8 cellular contexts compared by ENCODE assay signal in genomic region chr16:74775255-74775654, GRCh38. TPM values are rescaled to one million over a fixed set of nuclear protein-coding genes. Genes with fewer than 3 reads are reported as not detected.
A peak's percentile ranks its signal among the peaks of the same experiment; 100 is the strongest.
DNase-seq lines count a peak whose midpoint lies in the region; ATAC-seq and TF ChIP-seq lines count a peak whose summit lies in the region.

No MANE protein-coding gene starts in this region.

- no peaks in the 10 kb centered on the region for H3K9me3 Mint-ChIP-seq in natural killer cell

- H3K27me3 ChIP-seq in HUES64 (ENCODE audit: insufficient read depth, low read length) (peaks cover 38% of the 10 kb centered on the region), tibial artery (peaks cover 0 to 45% of the 10 kb centered on the region in 2 donors)

- no peaks in the 10 kb centered on the region for H3K9me3 ChIP-seq in HUES64 (ENCODE audit: insufficient read depth, low read depth, low read length)
- H3K9me3 ChIP-seq in tibial artery: no peaks in the 10 kb centered on the region

- no peak for DNase-seq in caudate nucleus (lab: John Stamatoyannopoulos, UW)
- DNase-seq in natural killer cell: no peak
- no peak for DNase-seq in DMS 273 (lab: John Stamatoyannopoulos, UW; ENCODE audit: unreplicated experiment)
- no peak for DNase-seq in tibial artery

- no peaks in the 10 kb centered on the region for H3K4me1 ChIP-seq in HUES64 (ENCODE audit: insufficient read depth, low read length)
- peaks cover 0 to 16% (median 11%) of the 10 kb centered on the region in 4 donors for H3K4me1 ChIP-seq in tibial artery

- H3K4me1 Mint-ChIP-seq in natural killer cell: peaks cover 15% of the 10 kb centered on the region in 2 donors

- no peak overlapping the region for H3K9ac ChIP-seq in HUES64 (ENCODE audit: low read depth, low read length)

- ATAC-seq in natural killer cell (no peak), GM19395 (IDR thresholded peaks at IDR 0.05; ENCODE audit: unreplicated experiment) (no peak), GM19324 (IDR thresholded peaks at IDR 0.05; ENCODE audit: low FRiP score, unreplicated experiment) (no peak)

- H3K27ac Mint-ChIP-seq in natural killer cell: no peak overlapping the region

- H3K36me3 Mint-ChIP-seq in natural killer cell: no peaks in the 10 kb centered on the region

- TF ChIP-seq CTCF in C4-2B (conservative IDR thresholded peaks at IDR 0.05) (no peak), natural killer cell (IDR thresholded peaks at IDR 0.05) (no peak), tibial artery (IDR thresholded peaks at IDR 0.05) (no peak)

- H3K36me3 ChIP-seq in HUES64 (ENCODE audit: insufficient read depth, low read length): no peaks in the 10 kb centered on the region
- no peaks in the 10 kb centered on the region for H3K36me3 ChIP-seq in tibial artery

- intact Hi-C loops in natural killer cell (cut with micrococcal nuclease) (no loop called here), tibial artery (cut with DNase I; ENCODE audit: low total_unique reads) (no loop called here)

- peak overlapping the region; percentile 34; the same call in 1 of the 2 replicates for H3K27ac ChIP-seq in C4-2B
- no peak overlapping the region for H3K27ac ChIP-seq in HUES64 (ENCODE audit: low read depth, low read length)
- H3K27ac ChIP-seq in caudate nucleus (ENCODE audit: low read depth, low read length): peak overlapping the region; percentile 88
- no peak overlapping the region for H3K27ac ChIP-seq in tibial artery

- H3K4me3 ChIP-seq in HUES64 (ENCODE audit: low read length) (peak overlapping the region; percentile 65), tibial artery (no peak overlapping the region)

- peak overlapping the region; percentile 38 for H3K4me3 Mint-ChIP-seq in natural killer cell

- 73% methylated on average over 2 of the region's 5 CpGs for WGBS in HUES64

- H3K27me3 Mint-ChIP-seq in natural killer cell (ENCODE audit: low read depth in 2 of 2): peaks cover 30 to 35% of the 10 kb centered on the region in 2 donors

RNA-seq across cellular contexts. Expression of gene FA2H, which starts 0.6 kb away (rescaled TPM):
- polyA plus RNA-seq in HUES64 (2013, experiment 1 of 2): 1.5 TPM
- polyA plus RNA-seq in HUES64 (2013, experiment 2 of 2): 1.3 TPM
- total RNA-seq in natural killer cell: under 1 TPM in 2 of 3 donors, not detected in 1; 0.14 to 0.93 TPM

Comparison
In these comparisons a context has a peak if more than half of its experiments do, and no peak if none do; other contexts are left out.
1. H3K27ac ChIP-seq: peak in C4-2B (single experiment) and caudate nucleus (single experiment); none in HUES64 (single experiment) and tibial artery (0 of 2).